Comparison of ENCODE assay signal across 8 cellular contexts in the genomic region with DNA sequence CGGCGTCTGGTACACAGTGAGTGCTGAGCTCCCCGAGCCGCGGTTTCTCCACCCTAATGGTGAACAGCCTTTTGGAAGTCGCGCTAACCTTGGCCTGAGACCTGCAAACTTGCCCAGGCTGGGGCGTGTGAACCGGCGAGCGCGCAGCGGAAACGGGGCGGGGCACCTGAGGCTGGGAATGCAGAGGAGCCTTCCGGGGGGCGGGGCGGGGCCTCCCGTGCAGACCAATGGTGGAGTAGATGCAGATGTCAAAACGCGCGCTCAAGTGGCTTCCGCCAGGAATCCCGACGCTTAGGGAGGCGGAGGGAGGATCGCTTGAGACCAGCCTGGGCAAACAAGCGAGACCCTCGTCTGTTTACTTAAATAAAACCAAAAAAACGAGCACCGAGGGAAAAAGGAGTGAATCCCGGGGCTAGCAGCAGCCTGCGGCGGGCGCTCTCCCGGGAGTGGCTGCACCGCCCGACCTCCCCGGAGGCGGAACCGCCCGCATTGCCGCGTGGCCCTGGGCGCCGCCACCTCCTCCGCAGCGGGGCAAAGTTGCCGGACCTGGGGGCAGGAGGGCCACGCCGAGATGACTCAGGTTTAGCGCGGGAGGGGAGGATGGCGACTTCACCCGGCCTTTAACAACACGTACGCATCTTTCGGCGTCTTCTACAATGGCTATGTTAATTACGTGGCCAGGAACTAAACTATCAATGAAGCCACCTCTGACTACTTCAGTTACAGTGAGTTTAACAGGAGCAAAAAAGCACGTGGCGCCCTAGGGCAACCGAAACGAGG. TPM values are rescaled to one million over a fixed set of nuclear protein-coding genes. Genes with fewer than 3 reads are reported as not detected.
DNase-seq lines count a peak whose midpoint lies in the region; ATAC-seq and TF ChIP-seq lines count a peak whose summit lies in the region.

No MANE protein-coding gene starts in this region.

- WGBS in testis, 2 donors = 1% methylated on average over 63 to 64 of the region's 64 CpGs

- H3K4me1 ChIP-seq in SJCRH30 = peaks cover 8% of the 10 kb centered on the region; the same call in 1 of the 2 replicates
- peaks cover 9% of the 10 kb centered on the region for H3K4me1 ChIP-seq in testis

- no peaks in the 10 kb centered on the region for H3K9me3 ChIP-seq in SJCRH30 (replicated peaks)
- H3K9me3 ChIP-seq in testis = no peaks in the 10 kb centered on the region

- no peak for TF ChIP-seq POLR2A in testis (IDR thresholded peaks at IDR 0.05)

- peak; percentile 98 for DNase-seq in GM06990 (ENCODE audit: extremely low read depth, insufficient read length)
- DNase-seq in NAMALWA (ENCODE audit: low spot score) = peak; percentile 95
- DNase-seq in SJCRH30 = peak; percentile 98 to 99
- DNase-seq in activated gamma-delta T cell treated with anti-CD3 and anti-CD28 coated beads, Interleukin-2, amount 50 U/mL, for 16 hours (ENCODE audit: low read depth) = peak; percentile 89
- peak; percentile 64 for DNase-seq in globus pallidus (ENCODE audit: low spot score)
- DNase-seq in omental fat pad (ENCODE audit: low spot score) = peak; percentile 90
- peak; percentile 98 for DNase-seq in testis

- H3K36me3 ChIP-seq in GM06990 (ENCODE audit: control insufficient read depth, insufficient read depth, low read length) = peaks cover 3% of the 10 kb centered on the region
- peaks cover 24% of the 10 kb centered on the region for H3K36me3 ChIP-seq in SJCRH30
- H3K36me3 ChIP-seq in testis (ENCODE audit: low read depth, missing control alignments) = no peaks in the 10 kb centered on the region

- H3K4me3 ChIP-seq in GM06990 (replicated peaks; ENCODE audit: low read depth, low read length) (peak overlapping the region; percentile 90), SJCRH30 (peak overlapping the region; percentile 94), testis (peak overlapping the region; percentile 55 to 63)

- TF ChIP-seq CTCF in GM06990 (IDR thresholded peaks at IDR 0.05; ENCODE audit: insufficient read depth, low read length, poor library complexity, severe bottlenecking) = no peak
- no peak for TF ChIP-seq CTCF in omental fat pad (IDR thresholded peaks at IDR 0.05)
- TF ChIP-seq CTCF in testis (IDR thresholded peaks at IDR 0.05) = peak in 1 of 3 experiments; percentile 4

- intact Hi-C loops in testis (cut with DNase I; ENCODE audit: low total_unique reads) = loop anchor here (5.0 to 10.0 kb wide), 2 partner anchors 284 to 317 kb away; no protein-coding TSS in a partner anchor

- peak; percentile 62 for ATAC-seq in HG02571 (IDR thresholded peaks at IDR 0.05; ENCODE audit: unreplicated experiment)
- ATAC-seq in omental fat pad (ENCODE audit: low FRiP score) = peak; percentile 75

- H3K27ac ChIP-seq in SJCRH30 (peak overlapping the region; percentile 98), testis (peak overlapping the region in 1 of 2 donors; percentile 31)

- H3K27me3 ChIP-seq in GM06990 (replicated peaks; ENCODE audit: control insufficient read depth, insufficient read depth, low read length) = no peaks in the 10 kb centered on the region
- H3K27me3 ChIP-seq in SJCRH30 = no peaks in the 10 kb centered on the region
- H3K27me3 ChIP-seq in testis = no peaks in the 10 kb centered on the region

RNA-seq across cellular contexts. Expression of gene RRM2, which starts 2.2 kb away (rescaled TPM):
- 417 and 456 TPM in 2 replicates for total RNA-seq in SJCRH30 (2014; rRNA removed; shearing (Covaris generic))
- total RNA-seq in omental fat pad (1 to 10 TPM in 3 of 4 donors, under 1 TPM in 1; 0.46 to 9.8 (median 1.5) TPM), testis (10 to 100 TPM in 1 of 2 donors, 1 to 10 TPM in 1; 7.2 to 18.1 TPM)
- polyA plus RNA-seq in testis (ENCODE audit: insufficient read depth, low read depth, low replicate concordance) = 14.9 TPM

RNA-seq across cellular contexts. Expression of gene CYS1, which starts 40.1 kb away (rescaled TPM):
- not detected in 2 replicates for total RNA-seq in SJCRH30 (2014; rRNA removed; shearing (Covaris generic))
- 1 to 10 TPM in 2 of 4 donors, under 1 TPM in 2; 0.63 to 2.7 (median 1.2) TPM for total RNA-seq in omental fat pad
- total RNA-seq in testis = 1 to 10 TPM; 3.7 to 4.3 TPM
- 5.5 TPM for polyA plus RNA-seq in testis (ENCODE audit: insufficient read depth, low read depth, low replicate concordance)

Comparison
In these comparisons a context has a peak if more than half of its experiments do, and no peak if none do; other contexts are left out.
1. RNA of gene RRM2, which starts 2.2 kb away (total RNA-seq): 417 to 456 TPM in SJCRH30; 7.2 to 18.1 TPM in testis and 0.46 to 9.8 TPM in omental fat pad; every median in the first group is over 10 times any median in the second.
2. Peak in every context shown above with its lines, with median percentiles within 50 percentile points of each other: DNase-seq and H3K4me3 ChIP-seq.